Comparison of ENCODE assay signal across 1 cellular context in the genomic region with DNA sequence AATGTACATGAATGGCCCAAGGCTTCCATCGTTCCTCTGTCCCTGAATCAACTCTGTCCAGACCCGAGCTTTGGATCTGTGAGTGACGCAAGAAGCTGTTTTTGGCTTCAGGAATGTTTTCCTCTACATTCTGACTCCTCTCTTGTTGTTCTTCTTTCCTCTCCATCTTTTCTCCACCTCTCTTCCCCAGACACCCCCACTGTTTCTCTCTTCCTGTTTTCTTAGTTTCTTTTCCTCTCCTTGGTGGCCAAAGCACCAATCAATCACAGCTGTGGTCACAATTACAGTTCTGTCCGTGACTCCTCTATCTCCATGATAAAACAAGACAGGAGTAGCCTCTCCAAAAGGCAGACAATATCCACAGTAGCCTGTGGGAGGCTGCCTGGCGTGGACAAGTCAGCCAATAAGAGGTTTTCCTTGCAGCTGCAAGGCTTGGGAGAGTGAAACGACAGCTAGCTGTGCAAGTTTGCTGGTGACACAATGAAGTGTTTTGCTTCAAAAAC.
TF ChIP-seq lines count a peak whose summit lies in the region.

No MANE protein-coding gene starts in this region.

TF ChIP-seq in HepG2, 621 proteins besides CTCF, POLR2A, EP300 and RAD21 (continued from another document and continues in another):
- no peak for TF ChIP-seq NR2F1 (CRISPR knock-in tag; IDR thresholded peaks at IDR 0.05)
- TF ChIP-seq ASH2L (IDR thresholded peaks at IDR 0.05; ENCODE audit: insufficient read length, low read depth, low read length), result no peak
- TF ChIP-seq NFE2L1 (CRISPR knock-in tag; IDR thresholded peaks at IDR 0.05; ENCODE audit: borderline replicate concordance), result no peak
- TF ChIP-seq ERF (CRISPR knock-in tag; IDR thresholded peaks at IDR 0.05), result no peak; the same call in 1 of the 2 replicates
- TF ChIP-seq, protein P1, sequence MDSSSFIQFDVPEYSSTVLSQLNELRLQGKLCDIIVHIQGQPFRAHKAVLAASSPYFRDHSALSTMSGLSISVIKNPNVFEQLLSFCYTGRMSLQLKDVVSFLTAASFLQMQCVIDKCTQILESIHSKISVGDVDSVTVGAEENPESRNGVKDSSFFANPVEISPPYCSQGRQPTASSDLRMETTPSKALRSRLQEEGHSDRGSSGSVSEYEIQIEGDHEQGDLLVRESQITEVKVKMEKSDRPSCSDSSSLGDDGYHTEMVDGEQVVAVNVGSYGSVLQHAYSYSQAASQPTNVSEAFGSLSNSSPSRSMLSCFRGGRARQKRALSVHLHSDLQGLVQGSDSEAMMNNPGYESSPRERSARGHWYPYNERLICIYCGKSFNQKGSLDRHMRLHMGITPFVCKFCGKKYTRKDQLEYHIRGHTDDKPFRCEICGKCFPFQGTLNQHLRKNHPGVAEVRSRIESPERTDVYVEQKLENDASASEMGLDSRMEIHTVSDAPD (CRISPR knock-in tag; IDR thresholded peaks at IDR 0.05), result no peak
- TF ChIP-seq, protein P2, sequence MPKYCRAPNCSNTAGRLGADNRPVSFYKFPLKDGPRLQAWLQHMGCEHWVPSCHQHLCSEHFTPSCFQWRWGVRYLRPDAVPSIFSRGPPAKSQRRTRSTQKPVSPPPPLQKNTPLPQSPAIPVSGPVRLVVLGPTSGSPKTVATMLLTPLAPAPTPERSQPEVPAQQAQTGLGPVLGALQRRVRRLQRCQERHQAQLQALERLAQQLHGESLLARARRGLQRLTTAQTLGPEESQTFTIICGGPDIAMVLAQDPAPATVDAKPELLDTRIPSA (CRISPR knock-in tag; IDR thresholded peaks at IDR 0.05; ENCODE audit: borderline replicate concordance), result no peak
- no peak for TF ChIP-seq ZFP37 (CRISPR knock-in tag; IDR thresholded peaks at IDR 0.05; ENCODE audit: borderline replicate concordance)
- no peak for TF ChIP-seq ZNF570 (CRISPR knock-in tag; IDR thresholded peaks at IDR 0.05; ENCODE audit: borderline replicate concordance)
- TF ChIP-seq ZNF563 (CRISPR knock-in tag; IDR thresholded peaks at IDR 0.05), result no peak
- TF ChIP-seq, protein P3, sequence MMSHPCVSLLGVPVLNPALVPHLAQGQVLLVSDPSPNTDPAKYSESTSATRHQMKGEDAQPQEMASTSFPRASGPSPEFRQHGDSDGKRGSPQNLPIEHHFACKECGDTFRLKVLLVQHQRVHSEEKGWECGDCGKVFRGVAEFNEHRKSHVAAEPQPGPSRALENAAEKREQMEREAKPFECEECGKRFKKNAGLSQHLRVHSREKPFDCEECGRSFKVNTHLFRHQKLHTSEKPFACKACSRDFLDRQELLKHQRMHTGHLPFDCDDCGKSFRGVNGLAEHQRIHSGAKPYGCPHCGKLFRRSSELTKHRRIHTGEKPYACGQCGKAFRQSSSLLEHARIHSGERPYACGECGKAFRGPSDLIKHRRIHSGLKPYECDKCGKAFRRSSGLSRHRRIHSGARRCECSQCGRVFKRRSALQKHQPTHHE (CRISPR knock-in tag; IDR thresholded peaks at IDR 0.05; ENCODE audit: borderline replicate concordance), result no peak
- TF ChIP-seq, protein P4, sequence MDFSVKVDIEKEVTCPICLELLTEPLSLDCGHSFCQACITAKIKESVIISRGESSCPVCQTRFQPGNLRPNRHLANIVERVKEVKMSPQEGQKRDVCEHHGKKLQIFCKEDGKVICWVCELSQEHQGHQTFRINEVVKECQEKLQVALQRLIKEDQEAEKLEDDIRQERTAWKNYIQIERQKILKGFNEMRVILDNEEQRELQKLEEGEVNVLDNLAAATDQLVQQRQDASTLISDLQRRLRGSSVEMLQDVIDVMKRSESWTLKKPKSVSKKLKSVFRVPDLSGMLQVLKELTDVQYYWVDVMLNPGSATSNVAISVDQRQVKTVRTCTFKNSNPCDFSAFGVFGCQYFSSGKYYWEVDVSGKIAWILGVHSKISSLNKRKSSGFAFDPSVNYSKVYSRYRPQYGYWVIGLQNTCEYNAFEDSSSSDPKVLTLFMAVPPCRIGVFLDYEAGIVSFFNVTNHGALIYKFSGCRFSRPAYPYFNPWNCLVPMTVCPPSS (IDR thresholded peaks at IDR 0.05), result no peak
- no peak for TF ChIP-seq ISX (CRISPR knock-in tag; conservative IDR thresholded peaks at IDR 0.05)
- TF ChIP-seq TARDBP (CRISPR knock-in tag; IDR thresholded peaks at IDR 0.05), result no peak
- TF ChIP-seq RFX3 (CRISPR knock-in tag; IDR thresholded peaks at IDR 0.05), result no peak
- no peak for TF ChIP-seq KAT7 (CRISPR knock-in tag; IDR thresholded peaks at IDR 0.05; ENCODE audit: borderline replicate concordance)
- TF ChIP-seq ZMYM4 (CRISPR knock-in tag; IDR thresholded peaks at IDR 0.05), result peak; percentile 49
- no peak for TF ChIP-seq TOPORS (CRISPR knock-in tag; IDR thresholded peaks at IDR 0.05)
- peak; percentile 79 for TF ChIP-seq HNF4A (CRISPR knock-in tag; IDR thresholded peaks at IDR 0.05)
- TF ChIP-seq, protein P5, sequence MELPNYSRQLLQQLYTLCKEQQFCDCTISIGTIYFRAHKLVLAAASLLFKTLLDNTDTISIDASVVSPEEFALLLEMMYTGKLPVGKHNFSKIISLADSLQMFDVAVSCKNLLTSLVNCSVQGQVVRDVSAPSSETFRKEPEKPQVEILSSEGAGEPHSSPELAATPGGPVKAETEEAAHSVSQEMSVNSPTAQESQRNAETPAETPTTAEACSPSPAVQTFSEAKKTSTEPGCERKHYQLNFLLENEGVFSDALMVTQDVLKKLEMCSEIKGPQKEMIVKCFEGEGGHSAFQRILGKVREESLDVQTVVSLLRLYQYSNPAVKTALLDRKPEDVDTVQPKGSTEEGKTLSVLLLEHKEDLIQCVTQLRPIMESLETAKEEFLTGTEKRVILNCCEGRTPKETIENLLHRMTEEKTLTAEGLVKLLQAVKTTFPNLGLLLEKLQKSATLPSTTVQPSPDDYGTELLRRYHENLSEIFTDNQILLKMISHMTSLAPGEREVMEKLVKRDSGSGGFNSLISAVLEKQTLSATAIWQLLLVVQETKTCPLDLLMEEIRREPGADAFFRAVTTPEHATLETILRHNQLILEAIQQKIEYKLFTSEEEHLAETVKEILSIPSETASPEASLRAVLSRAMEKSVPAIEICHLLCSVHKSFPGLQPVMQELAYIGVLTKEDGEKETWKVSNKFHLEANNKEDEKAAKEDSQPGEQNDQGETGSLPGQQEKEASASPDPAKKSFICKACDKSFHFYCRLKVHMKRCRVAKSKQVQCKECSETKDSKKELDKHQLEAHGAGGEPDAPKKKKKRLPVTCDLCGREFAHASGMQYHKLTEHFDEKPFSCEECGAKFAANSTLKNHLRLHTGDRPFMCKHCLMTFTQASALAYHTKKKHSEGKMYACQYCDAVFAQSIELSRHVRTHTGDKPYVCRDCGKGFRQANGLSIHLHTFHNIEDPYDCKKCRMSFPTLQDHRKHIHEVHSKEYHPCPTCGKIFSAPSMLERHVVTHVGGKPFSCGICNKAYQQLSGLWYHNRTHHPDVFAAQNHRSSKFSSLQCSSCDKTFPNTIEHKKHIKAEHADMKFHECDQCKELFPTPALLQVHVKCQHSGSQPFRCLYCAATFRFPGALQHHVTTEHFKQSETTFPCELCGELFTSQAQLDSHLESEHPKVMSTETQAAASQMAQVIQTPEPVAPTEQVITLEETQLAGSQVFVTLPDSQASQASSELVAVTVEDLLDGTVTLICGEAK (IDR thresholded peaks at IDR 0.05), result no peak
- TF ChIP-seq, protein P5 (CRISPR knock-in tag; IDR thresholded peaks at IDR 0.05), result no peak
- TF ChIP-seq GLI4 (CRISPR knock-in tag; IDR thresholded peaks at IDR 0.05; ENCODE audit: borderline replicate concordance), result no peak
- TF ChIP-seq RELA (CRISPR knock-in tag; IDR thresholded peaks at IDR 0.05), result no peak
- TF ChIP-seq, protein P6, sequence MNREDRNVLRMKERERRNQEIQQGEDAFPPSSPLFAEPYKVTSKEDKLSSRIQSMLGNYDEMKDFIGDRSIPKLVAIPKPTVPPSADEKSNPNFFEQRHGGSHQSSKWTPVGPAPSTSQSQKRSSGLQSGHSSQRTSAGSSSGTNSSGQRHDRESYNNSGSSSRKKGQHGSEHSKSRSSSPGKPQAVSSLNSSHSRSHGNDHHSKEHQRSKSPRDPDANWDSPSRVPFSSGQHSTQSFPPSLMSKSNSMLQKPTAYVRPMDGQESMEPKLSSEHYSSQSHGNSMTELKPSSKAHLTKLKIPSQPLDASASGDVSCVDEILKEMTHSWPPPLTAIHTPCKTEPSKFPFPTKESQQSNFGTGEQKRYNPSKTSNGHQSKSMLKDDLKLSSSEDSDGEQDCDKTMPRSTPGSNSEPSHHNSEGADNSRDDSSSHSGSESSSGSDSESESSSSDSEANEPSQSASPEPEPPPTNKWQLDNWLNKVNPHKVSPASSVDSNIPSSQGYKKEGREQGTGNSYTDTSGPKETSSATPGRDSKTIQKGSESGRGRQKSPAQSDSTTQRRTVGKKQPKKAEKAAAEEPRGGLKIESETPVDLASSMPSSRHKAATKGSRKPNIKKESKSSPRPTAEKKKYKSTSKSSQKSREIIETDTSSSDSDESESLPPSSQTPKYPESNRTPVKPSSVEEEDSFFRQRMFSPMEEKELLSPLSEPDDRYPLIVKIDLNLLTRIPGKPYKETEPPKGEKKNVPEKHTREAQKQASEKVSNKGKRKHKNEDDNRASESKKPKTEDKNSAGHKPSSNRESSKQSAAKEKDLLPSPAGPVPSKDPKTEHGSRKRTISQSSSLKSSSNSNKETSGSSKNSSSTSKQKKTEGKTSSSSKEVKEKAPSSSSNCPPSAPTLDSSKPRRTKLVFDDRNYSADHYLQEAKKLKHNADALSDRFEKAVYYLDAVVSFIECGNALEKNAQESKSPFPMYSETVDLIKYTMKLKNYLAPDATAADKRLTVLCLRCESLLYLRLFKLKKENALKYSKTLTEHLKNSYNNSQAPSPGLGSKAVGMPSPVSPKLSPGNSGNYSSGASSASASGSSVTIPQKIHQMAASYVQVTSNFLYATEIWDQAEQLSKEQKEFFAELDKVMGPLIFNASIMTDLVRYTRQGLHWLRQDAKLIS (CRISPR knock-in tag; IDR thresholded peaks at IDR 0.05), result peak; percentile 35; the same call in 1 of the 2 replicates
- no peak for TF ChIP-seq ATRX (CRISPR knock-in tag; IDR thresholded peaks at IDR 0.05; ENCODE audit: borderline replicate concordance)
- no peak for TF ChIP-seq ZNF772 (CRISPR knock-in tag; IDR thresholded peaks at IDR 0.05)
- no peak for TF ChIP-seq ZNF121 (CRISPR knock-in tag; IDR thresholded peaks at IDR 0.05)
- TF ChIP-seq ZNF34 (CRISPR knock-in tag; IDR thresholded peaks at IDR 0.05; ENCODE audit: borderline replicate concordance), result no peak
- no peak for TF ChIP-seq HNRNPH1 (optimal IDR thresholded peaks at IDR 0.05; ENCODE audit: low read depth, low read length)
- TF ChIP-seq SNAI1 (CRISPR knock-in tag; IDR thresholded peaks at IDR 0.05; ENCODE audit: borderline replicate concordance), result no peak
- no peak for TF ChIP-seq KLF15 (CRISPR knock-in tag; IDR thresholded peaks at IDR 0.05; ENCODE audit: borderline replicate concordance)
- TF ChIP-seq ZBTB7A (CRISPR knock-in tag; IDR thresholded peaks at IDR 0.05), result no peak
- no peak for TF ChIP-seq MAZ (IDR thresholded peaks at IDR 0.05; ENCODE audit: borderline replicate concordance, low read depth, low read length)
- no peak for TF ChIP-seq MAZ (CRISPR knock-in tag; IDR thresholded peaks at IDR 0.05; ENCODE audit: low read depth)
- no peak for TF ChIP-seq MAFF (IDR thresholded peaks at IDR 0.05; ENCODE audit: low read depth, low read length)
- TF ChIP-seq HES4 (CRISPR knock-in tag; IDR thresholded peaks at IDR 0.05; ENCODE audit: borderline replicate concordance), result no peak
- no peak for TF ChIP-seq SAFB2 (CRISPR knock-in tag; IDR thresholded peaks at IDR 0.05; ENCODE audit: borderline replicate concordance, low read depth)
- TF ChIP-seq ZNF138 (CRISPR knock-in tag; IDR thresholded peaks at IDR 0.05; ENCODE audit: low read depth), result no peak
- TF ChIP-seq DNMT1 (CRISPR knock-in tag; IDR thresholded peaks at IDR 0.05), result no peak
- TF ChIP-seq ZNF619 (CRISPR knock-in tag; IDR thresholded peaks at IDR 0.05), result no peak
- no peak for TF ChIP-seq ZFP36 (IDR thresholded peaks at IDR 0.05; ENCODE audit: borderline replicate concordance, low read depth, low read length, partially characterized antibody)
- no peak for TF ChIP-seq IKZF4 (CRISPR knock-in tag; IDR thresholded peaks at IDR 0.05; ENCODE audit: borderline replicate concordance, low read depth, not compliant biosample characterization)
- TF ChIP-seq, protein P7, sequence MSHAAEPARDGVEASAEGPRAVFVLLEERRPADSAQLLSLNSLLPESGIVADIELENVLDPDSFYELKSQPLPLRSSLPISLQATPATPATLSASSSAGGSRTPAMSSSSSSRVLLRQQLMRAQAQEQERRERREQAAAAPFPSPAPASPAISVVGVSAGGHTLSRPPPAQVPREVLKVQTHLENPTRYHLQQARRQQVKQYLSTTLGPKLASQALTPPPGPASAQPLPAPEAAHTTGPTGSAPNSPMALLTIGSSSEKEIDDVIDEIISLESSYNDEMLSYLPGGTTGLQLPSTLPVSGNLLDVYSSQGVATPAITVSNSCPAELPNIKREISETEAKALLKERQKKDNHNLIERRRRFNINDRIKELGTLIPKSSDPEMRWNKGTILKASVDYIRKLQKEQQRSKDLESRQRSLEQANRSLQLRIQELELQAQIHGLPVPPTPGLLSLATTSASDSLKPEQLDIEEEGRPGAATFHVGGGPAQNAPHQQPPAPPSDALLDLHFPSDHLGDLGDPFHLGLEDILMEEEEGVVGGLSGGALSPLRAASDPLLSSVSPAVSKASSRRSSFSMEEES (CRISPR knock-in tag; IDR thresholded peaks at IDR 0.05), result no peak; the same call in 1 of the 2 replicates
- no peak for TF ChIP-seq MXD4 (CRISPR knock-in tag; IDR thresholded peaks at IDR 0.05)
- TF ChIP-seq ZNF768 (CRISPR knock-in tag; IDR thresholded peaks at IDR 0.05), result no peak
- peak; percentile 20; the same call in 1 of the 2 replicates for TF ChIP-seq HNF4G (IDR thresholded peaks at IDR 0.05; ENCODE audit: borderline replicate concordance, low read depth, low read length)
- no peak for TF ChIP-seq HNF4G (CRISPR knock-in tag; IDR thresholded peaks at IDR 0.05; ENCODE audit: borderline replicate concordance, low read depth)
- 0 out of 2 replicates have a peak, but pooled peaks have one; percentile 22 for TF ChIP-seq ZNF644 (CRISPR knock-in tag; IDR thresholded peaks at IDR 0.05; ENCODE audit: low read depth)
